In the genomic region with DNA sequence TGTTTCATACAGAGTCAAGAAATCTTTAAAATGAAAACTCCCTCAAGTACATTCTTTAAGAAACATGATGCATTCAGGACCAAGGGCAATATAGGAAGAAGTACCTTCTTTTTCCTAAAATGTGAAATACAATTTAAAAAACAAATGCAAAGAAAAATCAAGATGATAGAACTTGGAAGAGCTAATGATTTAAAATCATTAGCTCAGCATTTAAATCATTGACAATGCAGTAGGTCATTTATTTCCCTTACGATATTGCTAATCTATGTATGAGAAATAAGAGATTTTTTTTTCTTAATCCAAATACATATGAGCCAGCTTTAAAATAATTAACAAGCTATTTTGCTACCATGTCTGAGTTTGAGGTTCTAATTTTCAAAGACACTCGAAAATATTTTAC, we compare ENCODE assay signal across 39 cellular contexts.
"Had no signal": no experiment of that assay in that cellular context is flagged by ENCODE, and none has a peak within 500 bp of the region (broad histone marks: within the 10 kb centered on the region; RNA-seq: fewer than 3 reads in every experiment).

No MANE protein-coding gene starts in this region.

- H3K27me3 ChIP-seq: adrenal gland, body of pancreas, brain microvascular endothelial cell, breast epithelium had no signal

- H3K27ac ChIP-seq: adrenal gland, body of pancreas, brain microvascular endothelial cell, breast epithelium, WERI-Rb-1 had no signal

- H3K4me1 Mint-ChIP-seq: activated T-helper 17 cell treated with anti-CD3 and anti-CD28 coated beads, Interleukin-2, amount 50 U/mL, for 72 hours had no signal

- H3K36me3 Mint-ChIP-seq: WTC11 had no signal

- H3K27me3 Mint-ChIP-seq: activated CD4-positive, alpha-beta memory T cell treated with anti-CD3 and anti-CD28 coated beads, Interleukin-2, amount 10 ng/mL, durations not matched to agents 7 days and 5 days; activated CD4-positive, alpha-beta T cell treated with anti-CD3 and anti-CD28 coated beads for 36 hours; activated CD4-positive, alpha-beta T cell treated with anti-CD3 and anti-CD28 coated beads, Interleukin-2, amount 10 ng/mL, durations not matched to agents 7 days and 5 days; activated CD8-positive, alpha-beta memory T cell treated with anti-CD3 and anti-CD28 coated beads, Interleukin-2, amount 10 ng/mL, durations not matched to agents 7 days and 5 days; activated T-cell treated with anti-CD3 and anti-CD28 coated beads, Interleukin-2, amount 50 U/mL, for 24 hours had no signal

- H3K4me1 ChIP-seq: breast epithelium had no signal

- H3K9me3 ChIP-seq: adrenal gland, body of pancreas, breast epithelium had no signal

- H3K36me3 ChIP-seq: adrenal gland, brain microvascular endothelial cell, breast epithelium, WERI-Rb-1 had no signal

- H3K4me3 Mint-ChIP-seq: activated CD4-positive, alpha-beta memory T cell treated with anti-CD3 and anti-CD28 coated beads, Interleukin-2, amount 10 ng/mL, durations not matched to agents 7 days and 5 days; activated CD4-positive, alpha-beta T cell treated with anti-CD3 and anti-CD28 coated beads for 36 hours; activated CD4-positive, alpha-beta T cell treated with anti-CD3 and anti-CD28 coated beads, Interleukin-2, amount 10 ng/mL, durations not matched to agents 7 days and 5 days; activated CD8-positive, alpha-beta memory T cell treated with anti-CD3 and anti-CD28 coated beads, Interleukin-2, amount 10 ng/mL, durations not matched to agents 7 days and 5 days; activated CD8-positive, alpha-beta T cell treated with anti-CD3 and anti-CD28 coated beads, Interleukin-2, amount 10 ng/mL, durations not matched to agents 7 days and 5 days; activated naive CD4-positive, alpha-beta T cell treated with anti-CD3 and anti-CD28 coated beads for 36 hours; activated naive CD8-positive, alpha-beta T cell treated with anti-CD3 and anti-CD28 coated beads for 36 hours; activated T-cell treated with anti-CD3 and anti-CD28 coated beads, Interleukin-2, amount 50 U/mL, for 24 hours; activated T-helper 1 cell treated with anti-CD3 and anti-CD28 coated beads, Interleukin-12 subunit alpha, Interleukin-12 subunit beta, Interleukin-2, Interleukin-4 antibody, amounts not matched to agents 30 ng/mL and 10 ng/mL and 1 ng/mL, durations not matched to agents 14 hours and 24 hours and 36 hours; activated T-helper 17 cell treated with anti-CD3 and anti-CD28 coated beads, Interleukin-2, amount 50 U/mL, for 72 hours; T-helper 1 cell treated with Interleukin-12 subunit alpha and Interleukin-12 subunit beta and Interleukin-4 antibody, amounts not matched to agents 30 μg/mL and 1 μg/mL, for 36 hours; T-helper 2 cell treated with Interferon-gamma antibody and Interleukin-4, amounts not matched to agents 5 μg/mL and 100 μg/mL, for 36 hours; WTC11 had no signal

- H3K4me3 ChIP-seq: adrenal gland, body of pancreas, breast epithelium had no signal

- H3K27ac Mint-ChIP-seq: activated CD4-positive, alpha-beta memory T cell treated with anti-CD3 and anti-CD28 coated beads, Interleukin-2, amount 10 ng/mL, durations not matched to agents 7 days and 5 days; activated CD4-positive, alpha-beta T cell treated with anti-CD3 and anti-CD28 coated beads for 36 hours; activated CD4-positive, alpha-beta T cell treated with anti-CD3 and anti-CD28 coated beads, Interleukin-2, amount 10 ng/mL, durations not matched to agents 7 days and 5 days; activated CD8-positive, alpha-beta memory T cell treated with anti-CD3 and anti-CD28 coated beads, Interleukin-2, amount 10 ng/mL, durations not matched to agents 7 days and 5 days; activated CD8-positive, alpha-beta T cell treated with anti-CD3 and anti-CD28 coated beads, Interleukin-2, amount 10 ng/mL, durations not matched to agents 7 days and 5 days; activated naive CD4-positive, alpha-beta T cell treated with anti-CD3 and anti-CD28 coated beads for 36 hours; activated naive CD4-positive, alpha-beta T cell treated with anti-CD3 and anti-CD28 coated beads, Interleukin-2, amount 50 U/mL, for 72 hours; activated naive CD8-positive, alpha-beta T cell treated with anti-CD3 and anti-CD28 coated beads for 36 hours; activated T-cell treated with anti-CD3 and anti-CD28 coated beads, Interleukin-2, amount 50 U/mL, for 24 hours; activated T-helper 1 cell treated with anti-CD3 and anti-CD28 coated beads, Interleukin-12 subunit alpha, Interleukin-12 subunit beta, Interleukin-2, Interleukin-4 antibody, amounts not matched to agents 30 ng/mL and 10 ng/mL and 1 ng/mL, durations not matched to agents 14 hours and 24 hours and 36 hours; activated T-helper 17 cell treated with anti-CD3 and anti-CD28 coated beads, Interleukin-2, amount 50 U/mL, for 72 hours; T-helper 1 cell treated with Interleukin-12 subunit alpha and Interleukin-12 subunit beta and Interleukin-4 antibody, amounts not matched to agents 30 μg/mL and 1 μg/mL, for 36 hours; T-helper 2 cell treated with Interferon-gamma antibody and Interleukin-4, amounts not matched to agents 5 μg/mL and 100 μg/mL, for 36 hours; WTC11 had no signal

- FAIRE-seq: astrocyte, TTC549 had no signal

- ATAC-seq: activated CD4-positive, alpha-beta T cell treated with anti-CD3 and anti-CD28 coated beads for 36 hours; activated CD4-positive, CD25-positive, alpha-beta regulatory T cell treated with anti-CD3 and anti-CD28 coated beads, Interleukin-2, amount 50 U/mL, for 24 hours; activated CD8-positive, alpha-beta memory T cell treated with anti-CD3 and anti-CD28 coated beads, Interleukin-2, amount 10 ng/mL, durations not matched to agents 7 days and 5 days; activated CD8-positive, alpha-beta T cell treated with anti-CD3 and anti-CD28 coated beads, Interleukin-2, amount 10 ng/mL, durations not matched to agents 7 days and 5 days; activated naive CD4-positive, alpha-beta T cell treated with anti-CD3 and anti-CD28 coated beads, Interleukin-2, amount 50 U/mL, for 72 hours; activated T-helper 17 cell treated with anti-CD3 and anti-CD28 coated beads, Interleukin-2, amount 50 U/mL, for 72 hours; body of pancreas; WTC11 had no signal

- DNase-seq: activated CD4-positive, alpha-beta memory T cell treated with anti-CD3 and anti-CD28 coated beads, Interleukin-2, amount 10 ng/mL, durations not matched to agents 7 days and 5 days; activated CD4-positive, alpha-beta T cell treated with anti-CD3 and anti-CD28 coated beads for 1 hour; activated CD4-positive, alpha-beta T cell treated with anti-CD3 and anti-CD28 coated beads for 36 hours; activated CD4-positive, alpha-beta T cell treated with anti-CD3 and anti-CD28 coated beads for 48 hours; activated CD4-positive, alpha-beta T cell treated with anti-CD3 and anti-CD28 coated beads, Interleukin-2, amount 10 ng/mL, durations not matched to agents 7 days and 5 days; activated CD4-positive, alpha-beta T cell treated with anti-CD3 and anti-CD28 coated beads, Interleukin-2, amount 50 U/mL, for 48 hours; activated CD4-positive, CD25-positive, alpha-beta regulatory T cell; activated CD8-positive, alpha-beta memory T cell treated with anti-CD3 and anti-CD28 coated beads for 24 hours; activated CD8-positive, alpha-beta memory T cell treated with anti-CD3 and anti-CD28 coated beads, Interleukin-2, amount 10 ng/mL, durations not matched to agents 7 days and 5 days; activated CD8-positive, alpha-beta memory T cell treated with anti-CD3 and anti-CD28 coated beads, Interleukin-2, amount 50 U/mL, for 48 hours; activated CD8-positive, alpha-beta T cell treated with anti-CD3 and anti-CD28 coated beads, Interleukin-2, amount 10 ng/mL, durations not matched to agents 7 days and 5 days; activated effector memory CD4-positive, alpha-beta T cell treated with anti-CD3 and anti-CD28 coated beads, Interleukin-2, amount 50 U/mL, for 16 hours; activated gamma-delta T cell treated with Interleukin-2 at 50 U/mL for 16 hours; activated naive CD4-positive, alpha-beta T cell; activated naive CD4-positive, alpha-beta T cell treated with anti-CD3 and anti-CD28 coated beads for 36 hours; activated naive CD4-positive, alpha-beta T cell treated with anti-CD3 and anti-CD28 coated beads, Interleukin-2, amount 50 U/mL, for 16 hours; activated naive CD8-positive, alpha-beta T cell treated with anti-CD3 and anti-CD28 coated beads for 36 hours; activated T-cell treated with anti-CD3 and anti-CD28 coated beads, Interleukin-2, amount 50 U/mL, for 24 hours; activated T-cell treated with anti-CD3 and anti-CD28 coated beads, Interleukin-2, amount 50 U/mL, for 48 hours; adrenal gland; amniotic stem cell; aorta; body of pancreas; brain microvascular endothelial cell; central memory CD4-positive, alpha-beta T cell; T-helper 1 cell; T-helper 2 cell; T-helper 9 cell; WERI-Rb-1 had no signal

- H3K9me3 Mint-ChIP-seq: activated CD4-positive, alpha-beta memory T cell treated with anti-CD3 and anti-CD28 coated beads, Interleukin-2, amount 10 ng/mL, durations not matched to agents 7 days and 5 days; activated naive CD4-positive, alpha-beta T cell treated with anti-CD3 and anti-CD28 coated beads for 36 hours; activated naive CD4-positive, alpha-beta T cell treated with anti-CD3 and anti-CD28 coated beads, Interleukin-2, amount 50 U/mL, for 72 hours; activated T-cell treated with anti-CD3 and anti-CD28 coated beads, Interleukin-2, amount 50 U/mL, for 24 hours; T-helper 1 cell treated with Interleukin-12 subunit alpha and Interleukin-12 subunit beta and Interleukin-4 antibody, amounts not matched to agents 30 μg/mL and 1 μg/mL, for 36 hours had no signal
